19 cellular contexts compared by ENCODE assay signal in the genomic region with DNA sequence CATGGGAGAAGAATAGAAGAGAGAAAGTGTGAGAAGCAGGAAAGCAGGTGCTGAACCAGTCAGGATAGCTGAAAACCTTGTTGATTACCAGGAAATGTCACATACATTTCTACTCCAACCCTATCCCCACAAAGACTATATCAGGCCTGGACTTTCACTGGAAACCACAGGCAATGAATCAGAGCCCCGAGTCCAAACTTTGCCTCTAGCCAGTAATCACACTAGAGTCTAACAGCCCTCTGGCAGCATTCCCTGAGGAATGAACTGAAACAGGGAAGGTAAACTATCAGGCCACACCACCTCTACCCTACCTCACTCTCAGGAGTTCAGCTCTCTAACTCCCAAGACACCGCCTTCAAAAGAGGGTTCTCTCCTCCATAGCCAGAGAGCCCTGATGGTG. TPM values are rescaled to one million over a fixed set of nuclear protein-coding genes. Genes with fewer than 3 reads are reported as not detected.
DNase-seq lines count a peak whose midpoint lies in the region; ATAC-seq and TF ChIP-seq lines count a peak whose summit lies in the region.
"Had no signal": no experiment of that assay in that cellular context is flagged by ENCODE, and none has a peak within 500 bp of the region (broad histone marks: within the 10 kb centered on the region; RNA-seq: fewer than 3 reads in every experiment).

No MANE protein-coding gene starts in this region.

- intact Hi-C loops in colonic mucosa (cut with DNase I): no loop called here
- intact Hi-C loops in mucosa of descending colon (cut with DNase I, micrococcal nuclease): no loop called here
- intact Hi-C loops in spleen (cut with DNase I; ENCODE audit: low total_unique reads): no loop called here

- H3K27me3 ChIP-seq in colonic mucosa: no peaks in the 10 kb centered on the region
- no peaks in the 10 kb centered on the region for H3K27me3 ChIP-seq in spleen (replicated peaks in 1 of 7)

- H3K9ac ChIP-seq in colonic mucosa (ENCODE audit: low read depth in 2 of 2, low read length in 2 of 2): peak overlapping the region in 1 of 2 donors; percentile 35
- H3K9ac ChIP-seq: SK-N-SH had no signal

- no peaks in the 10 kb centered on the region for H3K36me3 ChIP-seq in colonic mucosa
- H3K36me3 ChIP-seq in mucosa of descending colon (ENCODE audit: low read depth): no peaks in the 10 kb centered on the region
- H3K36me3 ChIP-seq in spleen: peaks cover 0 to 41% (median 33%) of the 10 kb centered on the region in 6 donors

- peak; percentile 82 for ATAC-seq in mucosa of descending colon

- no peak for TF ChIP-seq CTCF in colonic mucosa (IDR thresholded peaks at IDR 0.05)
- TF ChIP-seq CTCF in mucosa of descending colon (IDR thresholded peaks at IDR 0.05): no peak
- TF ChIP-seq CTCF in spleen (IDR thresholded peaks at IDR 0.05 in 8 of 11, conservative IDR thresholded peaks at IDR 0.05 in 3 of 11): no peak

- DNase-seq in AG08395 (ENCODE audit: low spot score) (peak; percentile 38), HT1080 (ENCODE audit: low read depth) (peak; percentile 50), colonic mucosa (peak; percentile 87), mucosa of descending colon (peak in 1 of 3 donors; percentile 88), spleen (no peak), NCI-H82 treated with DMSO at 0.1 percent for 48 hours (lab: John Stamatoyannopoulos, UW; ENCODE audit: unreplicated experiment) (no peak), KG1 (lab: John Stamatoyannopoulos, UW) (no peak)
- DNase-seq in activated naive CD4-positive, alpha-beta T cell treated with Interleukin-2 at 50 U/mL for 16 hours: no peak
- DNase-seq: activated effector memory CD4-positive, alpha-beta T cell treated with Interleukin-2 at 50 U/mL for 16 hours; CD8-positive, alpha-beta memory T cell; cortex of kidney; DND-41; head of caudate nucleus; NCI-H2081; NCI-H748 treated with DMSO at 0.1 percent for 48 hours; SK-N-SH; T-helper 9 cell had no signal

- H3K4me3 ChIP-seq in colonic mucosa (no peak overlapping the region), mucosa of descending colon (no peak overlapping the region), spleen (no peak overlapping the region)

- TF ChIP-seq POLR2A in spleen (IDR thresholded peaks at IDR 0.05): no peak

- peak overlapping the region; percentile 85 for H3K27ac ChIP-seq in colonic mucosa
- H3K27ac ChIP-seq in spleen: no peak overlapping the region

- no peaks in the 10 kb centered on the region for H3K9me3 ChIP-seq in colonic mucosa
- H3K9me3 ChIP-seq in mucosa of descending colon: no peaks in the 10 kb centered on the region
- no peaks in the 10 kb centered on the region for H3K9me3 ChIP-seq in spleen
- H3K9me3 ChIP-seq: SK-N-SH had no signal

- WGBS in spleen, 5 donors: 91 to 98% (median 96%) methylated on average over 2 of the region's 2 CpGs

- H3K4me1 ChIP-seq in colonic mucosa (peaks cover 5% of the 10 kb centered on the region), mucosa of descending colon (ENCODE audit: low read depth) (peaks cover 29% of the 10 kb centered on the region), spleen (peaks cover 0 to 32% (median 0%) of the 10 kb centered on the region in 6 donors)

RNA-seq across cellular contexts. Expression of a gene that starts 18.7 kb away (rescaled TPM):
- not detected in 2 replicates for total RNA-seq in HT1080 (2014; rRNA removed; shearing (Covaris generic))
- not detected in 2 replicates for polyA plus RNA-seq in HT1080 (2015; cell fraction: cytosol; rRNA removed)
- polyA plus RNA-seq in HT1080 (2015; cell fraction: nucleus; rRNA removed): not detected in 2 replicates
- total RNA-seq in colonic mucosa (100 to 1,000 TPM in 1 of 2 donors, 10 to 100 TPM in 1; 82.2 to 103 TPM), mucosa of descending colon (10 to 100 TPM; 31.0 to 91.2 (median 57.6) TPM), spleen (not detected)
- polyA plus RNA-seq in spleen: under 1 TPM in 2 of 3 donors, not detected in 1; 0.06 to 0.13 TPM
- total RNA-seq: CD8-positive, alpha-beta memory T cell; ureter had no signal
- polyA plus RNA-seq: CD8-positive, alpha-beta memory T cell; IgD-negative memory B cell had no signal

RNA-seq across cellular contexts. Expression of a gene that starts 38.1 kb away (rescaled TPM):
- not detected in 2 replicates for total RNA-seq in HT1080 (2014; rRNA removed; shearing (Covaris generic))
- polyA plus RNA-seq in HT1080 (2015; cell fraction: cytosol; rRNA removed): 0.09 and 0.17 TPM in 2 replicates
- 0.25 and 0.26 TPM in 2 replicates for polyA plus RNA-seq in HT1080 (2015; cell fraction: nucleus; rRNA removed)
- 1 to 10 TPM in 1 of 2 donors, under 1 TPM in 1; 0.05 to 1.6 TPM for total RNA-seq in colonic mucosa
- under 1 TPM; 0.09 to 0.46 (median 0.27) TPM for total RNA-seq in mucosa of descending colon
- total RNA-seq in spleen: under 1 TPM in 1 of 7 donors, not detected in 6; 0.28 TPM
- not detected for polyA plus RNA-seq in spleen
- total RNA-seq: CD8-positive, alpha-beta memory T cell; ureter had no signal
- polyA plus RNA-seq: CD8-positive, alpha-beta memory T cell; IgD-negative memory B cell had no signal

Comparison
In these comparisons a context has a peak if more than half of its experiments do, and no peak if none do; other contexts are left out.
1. DNase-seq: peak in AG08395 (single experiment), HT1080 (single experiment) and colonic mucosa (single experiment); none in spleen (single experiment), activated naive CD4-positive, alpha-beta T cell treated with Interleukin-2 at 50 U/mL for 16 hours (single experiment), NCI-H82 treated with DMSO at 0.1 percent for 48 hours (single experiment) and KG1 (single experiment).
2. RNA of a gene that starts 18.7 kb away (total RNA-seq): 82.2 to 103 TPM in colonic mucosa and 31.0 to 91.2 TPM in mucosa of descending colon; not detected in HT1080 and not detected in spleen; every median in the first group is over 10 times any median in the second.